ENCODE assay signal across 1 cellular context in the genomic region with DNA sequence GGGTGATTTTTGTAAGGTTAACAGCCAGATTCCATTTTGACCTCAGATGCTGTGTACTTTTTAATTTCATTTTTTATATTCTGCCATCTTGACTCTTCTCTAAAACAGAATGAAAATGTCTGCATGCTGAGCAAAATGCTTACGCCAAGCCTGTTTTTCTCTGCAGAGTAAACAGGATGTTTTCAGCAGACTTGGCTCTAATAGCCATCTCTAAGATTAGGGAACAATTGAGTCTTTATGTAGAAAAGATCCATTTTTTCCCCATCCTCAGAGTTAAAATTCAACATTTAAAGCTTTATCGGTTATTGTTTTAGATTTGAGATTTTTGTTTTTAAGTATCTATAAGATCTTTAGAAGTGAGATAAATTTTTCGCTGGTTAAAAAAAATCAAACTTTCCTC.
TF ChIP-seq lines count a peak whose summit lies in the region.

No MANE protein-coding gene starts in this region.

TF ChIP-seq in HepG2, 621 proteins besides CTCF, POLR2A, EP300 and RAD21:
- no peak for TF ChIP-seq KLF15 (CRISPR knock-in tag; IDR thresholded peaks at IDR 0.05; ENCODE audit: borderline replicate concordance)
- TF ChIP-seq, protein P1, sequence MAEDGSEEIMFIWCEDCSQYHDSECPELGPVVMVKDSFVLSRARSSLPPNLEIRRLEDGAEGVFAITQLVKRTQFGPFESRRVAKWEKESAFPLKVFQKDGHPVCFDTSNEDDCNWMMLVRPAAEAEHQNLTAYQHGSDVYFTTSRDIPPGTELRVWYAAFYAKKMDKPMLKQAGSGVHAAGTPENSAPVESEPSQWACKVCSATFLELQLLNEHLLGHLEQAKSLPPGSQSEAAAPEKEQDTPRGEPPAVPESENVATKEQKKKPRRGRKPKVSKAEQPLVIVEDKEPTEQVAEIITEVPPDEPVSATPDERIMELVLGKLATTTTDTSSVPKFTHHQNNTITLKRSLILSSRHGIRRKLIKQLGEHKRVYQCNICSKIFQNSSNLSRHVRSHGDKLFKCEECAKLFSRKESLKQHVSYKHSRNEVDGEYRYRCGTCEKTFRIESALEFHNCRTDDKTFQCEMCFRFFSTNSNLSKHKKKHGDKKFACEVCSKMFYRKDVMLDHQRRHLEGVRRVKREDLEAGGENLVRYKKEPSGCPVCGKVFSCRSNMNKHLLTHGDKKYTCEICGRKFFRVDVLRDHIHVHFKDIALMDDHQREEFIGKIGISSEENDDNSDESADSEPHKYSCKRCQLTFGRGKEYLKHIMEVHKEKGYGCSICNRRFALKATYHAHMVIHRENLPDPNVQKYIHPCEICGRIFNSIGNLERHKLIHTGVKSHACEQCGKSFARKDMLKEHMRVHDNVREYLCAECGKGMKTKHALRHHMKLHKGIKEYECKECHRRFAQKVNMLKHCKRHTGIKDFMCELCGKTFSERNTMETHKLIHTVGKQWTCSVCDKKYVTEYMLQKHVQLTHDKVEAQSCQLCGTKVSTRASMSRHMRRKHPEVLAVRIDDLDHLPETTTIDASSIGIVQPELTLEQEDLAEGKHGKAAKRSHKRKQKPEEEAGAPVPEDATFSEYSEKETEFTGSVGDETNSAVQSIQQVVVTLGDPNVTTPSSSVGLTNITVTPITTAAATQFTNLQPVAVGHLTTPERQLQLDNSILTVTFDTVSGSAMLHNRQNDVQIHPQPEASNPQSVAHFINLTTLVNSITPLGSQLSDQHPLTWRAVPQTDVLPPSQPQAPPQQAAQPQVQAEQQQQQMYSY (CRISPR knock-in tag; IDR thresholded peaks at IDR 0.05) = no peak
